ENCODE assay signal across 18 cellular contexts in genomic region chr4:155339588-155339987, GRCh38.
"Had no signal": no experiment of that assay in that cellular context is flagged by ENCODE, and none has a peak within 500 bp of the region (broad histone marks: within the 10 kb centered on the region; RNA-seq: fewer than 3 reads in every experiment).

No MANE protein-coding gene starts in this region.

- H3K27me3 ChIP-seq: tibial nerve had no signal

- H3K36me3 Mint-ChIP-seq: activated CD8-positive, alpha-beta memory T cell treated with anti-CD3 and anti-CD28 coated beads, Interleukin-2, amount 10 ng/mL, durations not matched to agents 7 days and 5 days; natural killer cell had no signal

- H3K27ac Mint-ChIP-seq: activated CD8-positive, alpha-beta memory T cell treated with anti-CD3 and anti-CD28 coated beads, Interleukin-2, amount 10 ng/mL, durations not matched to agents 7 days and 5 days; activated naive CD4-positive, alpha-beta T cell treated with anti-CD3 and anti-CD28 coated beads, Interleukin-2, amount 50 U/mL, for 72 hours; brain; natural killer cell; stimulated activated naive B cell treated with anti-CD40 and anti-IgM and Interleukin-4, amounts not matched to agents 10 μg/mL and 1 μg/mL and 100 μg/mL, for 72 hours; T-helper 1 cell treated with Interleukin-12 subunit alpha and Interleukin-12 subunit beta and Interleukin-4 antibody, amounts not matched to agents 30 μg/mL and 1 μg/mL, for 36 hours had no signal

- H3K9me3 ChIP-seq: tibial nerve had no signal

- ATAC-seq: activated CD4-positive, CD25-positive, alpha-beta regulatory T cell treated with anti-CD3 and anti-CD28 coated beads, Interleukin-2, amount 50 U/mL, for 24 hours; activated CD8-positive, alpha-beta memory T cell treated with anti-CD3 and anti-CD28 coated beads, Interleukin-2, amount 10 ng/mL, durations not matched to agents 7 days and 5 days; activated naive CD4-positive, alpha-beta T cell treated with anti-CD3 and anti-CD28 coated beads, Interleukin-2, amount 50 U/mL, for 72 hours; activated T-cell treated with anti-CD3 and anti-CD28 coated beads, Interleukin-2, amount 50 U/mL, for 4 hours; natural killer cell; right cardiac atrium; stimulated activated naive B cell treated with anti-CD40 and anti-IgM and Interleukin-4, amounts not matched to agents 10 μg/mL and 1 μg/mL and 100 μg/mL, for 72 hours had no signal

- H3K4me1 ChIP-seq: tibial nerve had no signal

- H3K4me3 ChIP-seq: tibial nerve had no signal

- H3K9me3 Mint-ChIP-seq: natural killer cell; T-helper 1 cell treated with Interleukin-12 subunit alpha and Interleukin-12 subunit beta and Interleukin-4 antibody, amounts not matched to agents 30 μg/mL and 1 μg/mL, for 36 hours had no signal

- H3K4me1 Mint-ChIP-seq: activated CD8-positive, alpha-beta memory T cell treated with anti-CD3 and anti-CD28 coated beads, Interleukin-2, amount 10 ng/mL, durations not matched to agents 7 days and 5 days; brain; natural killer cell; stimulated activated naive B cell treated with anti-CD40 and anti-IgM and Interleukin-4, amounts not matched to agents 10 μg/mL and 1 μg/mL and 100 μg/mL, for 72 hours had no signal

- H3K27me3 Mint-ChIP-seq: brain had no signal

- H3K27ac ChIP-seq: tibial nerve had no signal

- FAIRE-seq: TTC549 had no signal

- DNase-seq: activated CD8-positive, alpha-beta memory T cell treated with anti-CD3 and anti-CD28 coated beads, Interleukin-2, amount 10 ng/mL, durations not matched to agents 7 days and 5 days; activated effector memory CD4-positive, alpha-beta T cell treated with anti-CD3 and anti-CD28 coated beads, Interleukin-2, amount 50 U/mL, for 16 hours; activated T-cell treated with anti-CD3 and anti-CD28 coated beads, Interleukin-2, amount 50 U/mL, for 4 hours; amygdala; cerebellar nuclear complex; dermis blood vessel endothelial cell; hypothalamus; natural killer cell; posterior cingulate gyrus; right cardiac atrium; stimulated activated CD4-positive, alpha-beta T cell treated with anti-CD3 and anti-CD28 coated beads, Interleukin-1b, Interleukin-23, amount 100 ng/mL, for 48 hours; stimulated activated naive B cell treated with anti-CD40 and anti-IgM and Interleukin-4, amounts not matched to agents 10 μg/mL and 1 μg/mL and 100 μg/mL, for 72 hours had no signal

- H3K4me3 Mint-ChIP-seq: activated CD8-positive, alpha-beta memory T cell treated with anti-CD3 and anti-CD28 coated beads, Interleukin-2, amount 10 ng/mL, durations not matched to agents 7 days and 5 days; activated T-cell treated with anti-CD3 and anti-CD28 coated beads, Interleukin-2, amount 50 U/mL, for 4 hours; brain; natural killer cell; stimulated activated naive B cell treated with anti-CD40 and anti-IgM and Interleukin-4, amounts not matched to agents 10 μg/mL and 1 μg/mL and 100 μg/mL, for 72 hours; T-helper 1 cell treated with Interleukin-12 subunit alpha and Interleukin-12 subunit beta and Interleukin-4 antibody, amounts not matched to agents 30 μg/mL and 1 μg/mL, for 36 hours had no signal
